In genomic region chr10:47318706-47319105, GRCh38 we compare ENCODE assay signal across 19 cellular contexts. TPM values are rescaled to one million over a fixed set of nuclear protein-coding genes. Genes with fewer than 3 reads are reported as not detected.
DNase-seq lines count a peak whose midpoint lies in the region; ATAC-seq and TF ChIP-seq lines count a peak whose summit lies in the region.
"Had no signal": no experiment of that assay in that cellular context is flagged by ENCODE, and none has a peak within 500 bp of the region (broad histone marks: within the 10 kb centered on the region; RNA-seq: fewer than 3 reads in every experiment).

No MANE protein-coding gene starts in this region.

- TF ChIP-seq RAD21 in HCT116 (IDR thresholded peaks at IDR 0.05; ENCODE audit: low read depth), result no peak

- H3K9me2 ChIP-seq in HCT116 (ENCODE audit: insufficient read depth), result no peaks in the 10 kb centered on the region

- peak; percentile 12 for DNase-seq in DMS 273 (lab: John Stamatoyannopoulos, UW; ENCODE audit: unreplicated experiment)
- no peak for DNase-seq in DMS 273 treated with DMSO at 0.1 percent for 48 hours (lab: John Stamatoyannopoulos, UW)
- DNase-seq in HCT116 (ENCODE audit: low read depth, low spot score), result peak; percentile 39
- DNase-seq in RPMI7951 (ENCODE audit: low read depth), result peak; percentile 18
- DNase-seq in right lobe of liver, result peak in 2 of 3 donors; percentile 22 to 28
- no peak for DNase-seq in NCI-H1694 (lab: John Stamatoyannopoulos, UW)
- DNase-seq: CD8-positive, alpha-beta T cell; central memory CD4-positive, alpha-beta T cell; KBM-7; NCI-H187 treated with DMSO at 0.1 percent for 48 hours; NCI-H526 treated with DMSO at 0.1 percent for 48 hours; retina had no signal

- POLR2A ChIA-PET in HCT116 (lab: Charles Lee), result no interaction called here

- H3K9me3 ChIP-seq in HCT116 (ENCODE audit: control insufficient read depth in 1 of 2, insufficient read depth in 1 of 2, low read depth in 1 of 2, low read length in 2 of 2) (no peaks in the 10 kb centered on the region), right lobe of liver (no peaks in the 10 kb centered on the region)

- RAD21 ChIA-PET in HCT116 (lab: Charles Lee; ENCODE audit: low non-redundant PET in 1 of 2, low total read pairs in 2 of 2, uncharacterized antibody in 2 of 2, unreplicated experiment in 2 of 2), result no interaction called here

- H3K36me3 ChIP-seq in HCT116 (ENCODE audit: control insufficient read depth in 1 of 2, insufficient read depth in 2 of 2, low read length in 2 of 2), result no peaks in the 10 kb centered on the region
- H3K36me3 ChIP-seq in right lobe of liver, result no peaks in the 10 kb centered on the region

- TF ChIP-seq CTCF in HCT116 (IDR thresholded peaks at IDR 0.05 in 2 of 3, conservative IDR thresholded peaks at IDR 0.05 in 1 of 3; ENCODE audit: borderline replicate concordance in 1 of 3, insufficient read depth in 1 of 3, low read depth in 2 of 3, low read length in 2 of 3) (no peak), right lobe of liver (IDR thresholded peaks at IDR 0.05) (no peak)

- WGBS in right lobe of liver (ENCODE audit: insufficient coverage, low coverage, low lambda C conversion rate, missing lambda C conversion rate), result 61% methylated on average over 3 of the region's 9 CpGs

- H3K9ac ChIP-seq in HCT116 (ENCODE audit: low read length), result no peak overlapping the region

- H3K27ac ChIP-seq in HCT116 (ENCODE audit: low read depth, low read length) (no peak overlapping the region), right lobe of liver (no peak overlapping the region)
- H3K27ac ChIP-seq: 22Rv1 had no signal

- intact Hi-C loops in HCT116 (cut with micrococcal nuclease), result no loop called here
- intact Hi-C loops in right lobe of liver (cut with DNase I), result no loop called here

- H3K4me3 ChIP-seq in HCT116 (replicated peaks in 1 of 2; ENCODE audit: low read depth in 1 of 2, low read length in 2 of 2) (no peak overlapping the region), right lobe of liver (no peak overlapping the region)
- H3K4me3 ChIP-seq: lung had no signal

- no peaks in the 10 kb centered on the region for H3K27me3 ChIP-seq in HCT116 (ENCODE audit: insufficient read depth, low read length)
- no peaks in the 10 kb centered on the region for H3K27me3 ChIP-seq in right lobe of liver

- CTCF ChIA-PET in HCT116 (lab: Charles Lee), result no interaction called here

- no peak overlapping the region for H3K4me2 ChIP-seq in HCT116 (ENCODE audit: low read length)

- TF ChIP-seq POLR2A in HCT116 (IDR thresholded peaks at IDR 0.05; ENCODE audit: borderline replicate concordance, extremely low read depth, insufficient read depth, insufficient read length), result no peak
- no peak for TF ChIP-seq POLR2A in right lobe of liver (IDR thresholded peaks at IDR 0.05)

- no peaks in the 10 kb centered on the region for H4K20me1 ChIP-seq in HCT116 (ENCODE audit: insufficient read depth)

- H3K79me2 ChIP-seq in HCT116 (ENCODE audit: insufficient read depth, low read length), result no peaks in the 10 kb centered on the region

- 0 out of 4 replicates have a peak, but pooled peaks cover 0 to 5% of the 10 kb centered on the region in 2 experiments for H3K4me1 ChIP-seq in HCT116 (ENCODE audit: control insufficient read depth in 1 of 2, insufficient read depth in 2 of 2, low read length in 2 of 2)
- H3K4me1 ChIP-seq in right lobe of liver, result no peaks in the 10 kb centered on the region

- no TSS peak for BruUV-seq in HCT116 (replicated peaks; lab: Mats Ljungman, UMichigan)

- ATAC-seq in HCT116 (peak; percentile 89), right lobe of liver (no peak), GM18909 (IDR thresholded peaks at IDR 0.05; ENCODE audit: poor library complexity, unreplicated experiment) (no peak), GM18868 (IDR thresholded peaks at IDR 0.05; ENCODE audit: unreplicated experiment) (no peak)
- ATAC-seq: CD8-positive, alpha-beta T cell; natural killer cell treated with Interleukin-12 subunit alpha and Interleukin-12 subunit beta and Interleukin-15 and Interleukin-18, amount 100 ng/mL, for 72 hours had no signal

- H2AFZ ChIP-seq in HCT116 (ENCODE audit: low read depth, low read length, poor library complexity, severe bottlenecking), result peak overlapping the region; percentile 56

TF ChIP-seq in HCT116, 20 proteins besides CTCF, POLR2A, EP300 and RAD21:
- TF ChIP-seq SRF (IDR thresholded peaks at IDR 0.05; ENCODE audit: low read depth) (no peak), TCF7L2 (IDR thresholded peaks at IDR 0.05; ENCODE audit: borderline replicate concordance, extremely low read depth, insufficient read depth, insufficient read length) (no peak), REST (IDR thresholded peaks at IDR 0.05; ENCODE audit: low read depth) (no peak), SP1 (IDR thresholded peaks at IDR 0.05; ENCODE audit: low read depth) (peak; percentile 22; the same call in 1 of the 2 replicates), SIN3A (IDR thresholded peaks at IDR 0.05; ENCODE audit: low read depth) (no peak), ELF1 (IDR thresholded peaks at IDR 0.05; ENCODE audit: borderline replicate concordance, low read depth) (peak; percentile 32; the same call in 1 of the 2 replicates)

RNA-seq across cellular contexts. Expression of gene GDF2, which starts 3.5 kb away (rescaled TPM):
- total RNA-seq in HCT116 (2021; ENCODE audit: unreplicated experiment) (not detected), right lobe of liver (10 to 100 TPM in 3 of 6 experiments, 1 to 10 TPM in 3; 4.5 to 15.9 (median 9.7) TPM)
- polyA plus RNA-seq in HCT116 (2012), result not detected in 2 replicates
- not detected in 2 replicates for total RNA-seq in RPMI7951 (2014; rRNA removed; shearing (Covaris generic))
- total RNA-seq: CD8-positive, alpha-beta T cell; fibroblast of villous mesenchyme; lung; natural killer cell treated with Interleukin-12 subunit alpha and Interleukin-12 subunit beta and Interleukin-15 and Interleukin-18, amount 100 ng/mL, for 72 hours; subcutaneous adipose tissue had no signal
- polyA plus RNA-seq: lung had no signal

RNA-seq across cellular contexts. Expression of gene GDF10, which starts 18.7 kb away (rescaled TPM):
- not detected for total RNA-seq in HCT116 (2021; ENCODE audit: unreplicated experiment)
- polyA plus RNA-seq in HCT116 (2012), result not detected in 2 replicates
- total RNA-seq in RPMI7951 (2014; rRNA removed; shearing (Covaris generic)), result not detected in 2 replicates
- not detected for total RNA-seq in right lobe of liver
- total RNA-seq: fibroblast of villous mesenchyme; natural killer cell treated with Interleukin-12 subunit alpha and Interleukin-12 subunit beta and Interleukin-15 and Interleukin-18, amount 100 ng/mL, for 72 hours had no signal

RNA-seq across cellular contexts. Expression of gene RBP3, which starts 29.5 kb away (rescaled TPM):
- not detected for total RNA-seq in HCT116 (2021; ENCODE audit: unreplicated experiment)
- polyA plus RNA-seq in HCT116 (2012), result 0.01 TPM in 1 of 2 replicates, not detected in the other
- not detected in 2 replicates for total RNA-seq in RPMI7951 (2014; rRNA removed; shearing (Covaris generic))
- not detected for total RNA-seq in right lobe of liver
- total RNA-seq: CD8-positive, alpha-beta T cell; fibroblast of villous mesenchyme; lung; natural killer cell treated with Interleukin-12 subunit alpha and Interleukin-12 subunit beta and Interleukin-15 and Interleukin-18, amount 100 ng/mL, for 72 hours; subcutaneous adipose tissue had no signal

Comparison
In these comparisons a context has a peak if more than half of its experiments do, and no peak if none do; other contexts are left out.
1. DNase-seq: peak in DMS 273 (single experiment), HCT116 (single experiment), RPMI7951 (single experiment) and right lobe of liver (2 of 3); none in DMS 273 treated with DMSO at 0.1 percent for 48 hours (single experiment) and NCI-H1694 (single experiment).